In genomic region chr12:52436828-52437474, GRCh38 we compare ENCODE assay signal across 2 cellular contexts.
TF ChIP-seq lines count a peak whose summit lies in the region.

No MANE protein-coding gene starts in this region.

TF ChIP-seq in SK-N-SH, 30 proteins besides CTCF, POLR2A, EP300 and RAD21:
- no peak for TF ChIP-seq RCOR1 (IDR thresholded peaks at IDR 0.05; ENCODE audit: low read length)
- no peak for TF ChIP-seq FOXJ3 (CRISPR knock-in tag; IDR thresholded peaks at IDR 0.05)
- no peak for TF ChIP-seq JUND (IDR thresholded peaks at IDR 0.05)
- TF ChIP-seq MEF2A (IDR thresholded peaks at IDR 0.05; ENCODE audit: borderline replicate concordance, low read depth), result no peak
- TF ChIP-seq FOXM1 (IDR thresholded peaks at IDR 0.05; ENCODE audit: low read depth), result no peak
- TF ChIP-seq SIN3A (IDR thresholded peaks at IDR 0.05; ENCODE audit: borderline replicate concordance, low read depth, low read length), result no peak
- no peak for TF ChIP-seq TEAD4 (IDR thresholded peaks at IDR 0.05; ENCODE audit: borderline replicate concordance, insufficient read depth)
- TF ChIP-seq RXRA (IDR thresholded peaks at IDR 0.05; ENCODE audit: borderline replicate concordance, low read depth), result no peak
- no peak for TF ChIP-seq ELF1 (IDR thresholded peaks at IDR 0.05)
- TF ChIP-seq USF1 (IDR thresholded peaks at IDR 0.05; ENCODE audit: borderline replicate concordance, low read depth), result no peak
- TF ChIP-seq YY1 (IDR thresholded peaks at IDR 0.05; ENCODE audit: low read depth), result no peak
- TF ChIP-seq CHD2 (IDR thresholded peaks at IDR 0.05; ENCODE audit: low read length, partially characterized antibody), result no peak
- TF ChIP-seq IRF3 (IDR thresholded peaks at IDR 0.05; ENCODE audit: low read depth, low read length), result no peak
- no peak for TF ChIP-seq EZH2phosphoT487 (IDR thresholded peaks at IDR 0.05; ENCODE audit: borderline replicate concordance, low read depth)
- TF ChIP-seq GABPA (IDR thresholded peaks at IDR 0.05; ENCODE audit: low read depth), result no peak

TF ChIP-seq in SK-N-SH treated with all-trans-retinoic acid at 6 μM for 48 hours, 23 proteins besides CTCF, POLR2A, EP300 and RAD21:
- TF ChIP-seq ZNF565 (CRISPR knock-in tag; conservative IDR thresholded peaks at IDR 0.05; ENCODE audit: low read depth) (no peak), CREB5 (CRISPR knock-in tag; IDR thresholded peaks at IDR 0.05; ENCODE audit: low read depth) (no peak), ZNF8 (CRISPR knock-in tag; IDR thresholded peaks at IDR 0.05) (no peak), ZFP30 (CRISPR knock-in tag; IDR thresholded peaks at IDR 0.05) (no peak)
